In genomic region chr5:175728316-175728715, GRCh38 we compare ENCODE assay signal across 17 cellular contexts.
DNase-seq lines count a peak whose midpoint lies in the region; ATAC-seq and TF ChIP-seq lines count a peak whose summit lies in the region.
"Had no signal": no experiment of that assay in that cellular context is flagged by ENCODE, and none has a peak within 500 bp of the region (broad histone marks: within the 10 kb centered on the region; RNA-seq: fewer than 3 reads in every experiment).

No MANE protein-coding gene starts in this region.

- DNase-seq in COR-L47 (lab: John Stamatoyannopoulos, UW) = peak; percentile 65
- peak; percentile 58 for DNase-seq in H7
- DNase-seq in RWPE2 (ENCODE audit: low spot score) = peak; percentile 55
- DNase-seq in iPS-NIHi11 (ENCODE audit: low spot score) = no peak
- DNase-seq in 8988T = no peak
- DNase-seq: EL, HCEC 1CT, Karpas-422, NCI-H1930, NCI-H226, NCI-H510A treated with DMSO at 0.1 percent for 48 hours, Right ventricle myocardium superior, SW 1271 had no signal

- no peak overlapping the region for H3K27ac ChIP-seq in RWPE2 (ENCODE audit: poor library complexity, severe bottlenecking)
- H3K27ac ChIP-seq: SK-N-MC had no signal

- H3K4me3 ChIP-seq in H7 (ENCODE audit: insufficient read depth, low read depth, low read length) (no peak overlapping the region), RWPE2 (ENCODE audit: severe bottlenecking) (no peak overlapping the region), iPS-15b (ENCODE audit: low read depth, low read length) (peak overlapping the region; percentile 61)
- H3K4me3 ChIP-seq: SK-N-MC had no signal

- H3K27me3 ChIP-seq in H7 (ENCODE audit: control insufficient read depth, insufficient read depth, low read length) (no peaks in the 10 kb centered on the region), RWPE2 (ENCODE audit: insufficient read depth, poor library complexity, severe bottlenecking) (no peaks in the 10 kb centered on the region), iPS-15b (ENCODE audit: control insufficient read depth, insufficient read depth, low read length) (no peaks in the 10 kb centered on the region)

- H3K9me3 ChIP-seq in RWPE2 (ENCODE audit: severe bottlenecking) (no peaks in the 10 kb centered on the region), iPS-15b (ENCODE audit: control insufficient read depth, insufficient read depth, low read length) (no peaks in the 10 kb centered on the region)

- no peaks in the 10 kb centered on the region for H3K36me3 ChIP-seq in H7 (replicated peaks; ENCODE audit: control insufficient read depth, insufficient read depth, low read length)
- H3K36me3 ChIP-seq in RWPE2 (ENCODE audit: low read depth) = no peaks in the 10 kb centered on the region
- H3K36me3 ChIP-seq in iPS-15b (ENCODE audit: control insufficient read depth, insufficient read depth, low read length) = peaks cover 3% of the 10 kb centered on the region

- H3K4me1 ChIP-seq in RWPE2 (ENCODE audit: insufficient read depth, poor library complexity, severe bottlenecking) (no peaks in the 10 kb centered on the region), iPS-15b (ENCODE audit: control insufficient read depth, insufficient read depth, low read length) (peaks cover 2% of the 10 kb centered on the region)

- ATAC-seq in RWPE2 (ENCODE audit: low read depth) = no peak
- no peak for ATAC-seq in HG03571 (IDR thresholded peaks at IDR 0.05; ENCODE audit: unreplicated experiment)
- ATAC-seq in HG02970 (IDR thresholded peaks at IDR 0.05; ENCODE audit: low FRiP score, unreplicated experiment) = no peak

- H3K9ac ChIP-seq in iPS-15b (ENCODE audit: low read depth, low read length) = no peak overlapping the region

- no peak for TF ChIP-seq CTCF in RWPE2 (IDR thresholded peaks at IDR 0.05; ENCODE audit: poor library complexity, severe bottlenecking)

Comparison
In these comparisons a context has a peak if more than half of its experiments do, and no peak if none do; other contexts are left out.
1. DNase-seq: peak in COR-L47 (single experiment), H7 (single experiment) and RWPE2 (single experiment); none in iPS-NIHi11 (single experiment) and 8988T (single experiment).